In genomic region chr12:39930066-39930465, GRCh38 we compare ENCODE assay signal across 26 cellular contexts.
"Had no signal": no experiment of that assay in that cellular context is flagged by ENCODE, and none has a peak within 500 bp of the region (broad histone marks: within the 10 kb centered on the region; RNA-seq: fewer than 3 reads in every experiment).

No MANE protein-coding gene starts in this region.

- H3K9me3 ChIP-seq: left lung, lower lobe of right lung, neutrophil, right atrium auricular region, stomach, testis, thyroid gland, transverse colon, upper lobe of left lung, vagina had no signal

- H3K27ac ChIP-seq: left lung, lower lobe of right lung, neural progenitor cell, neutrophil, parathyroid adenoma, right atrium auricular region, skin epidermis, stomach, testis, thyroid gland, transverse colon, upper lobe of left lung, vagina had no signal

- H3K36me3 ChIP-seq: left lung, lower lobe of right lung, neural progenitor cell, neutrophil, right atrium auricular region, stomach, thyroid gland, transverse colon, upper lobe of left lung, vagina had no signal

- H3K4me1 ChIP-seq: left lung, lower lobe of right lung, neural progenitor cell, parathyroid adenoma, right atrium auricular region, testis, thyroid gland, vagina had no signal

- DNase-seq: kidney glomerular epithelial cell; left cardiac atrium; left lung; lower lobe of right lung; mammary epithelial cell; mesenchymal stem cell; naive thymus-derived CD8-positive, alpha-beta T cell; occipital lobe; stimulated activated CD4-positive, alpha-beta T cell treated with anti-CD3 and anti-CD28 coated beads, Interleukin-12 subunit alpha, Interleukin-12 subunit beta, amount 100 ng/mL, for 4 hours; stimulated activated CD4-positive, alpha-beta T cell treated with anti-CD3 and anti-CD28 coated beads, Interleukin-15, amount 100 ng/mL, for 24 hours; stimulated activated CD4-positive, alpha-beta T cell treated with anti-CD3 and anti-CD28 coated beads, Interleukin-2, amount 100 ng/mL, for 24 hours; stimulated activated CD4-positive, alpha-beta T cell treated with anti-CD3 and anti-CD28 coated beads, Interleukin-4, amount 100 ng/mL, for 1 hour; stimulated activated naive B cell treated with anti-CD40 and anti-IgM and Interleukin-4, amounts not matched to agents 10 μg/mL and 1 μg/mL and 100 μg/mL, for 72 hours; stimulated activated naive CD8-positive, alpha-beta T cell treated with anti-CD3 and anti-CD28 coated beads, Interleukin-15, Interleukin-2, amounts not matched to agents 100 U/mL and 50 U/mL, for 24 hours; stomach; testis; thyroid gland; transverse colon; upper lobe of left lung had no signal

- H3K27me3 ChIP-seq: left lung, neural progenitor cell, neutrophil, right atrium auricular region, stomach, testis, thyroid gland, transverse colon, upper lobe of left lung, vagina had no signal

- H3K4me3 ChIP-seq: left lung, lower lobe of right lung, neural progenitor cell, right atrium auricular region, skin epidermis, stomach, testis, thyroid gland, transverse colon, upper lobe of left lung, vagina had no signal

- ATAC-seq: left cardiac atrium; left lung; lower lobe of right lung; naive thymus-derived CD8-positive, alpha-beta T cell; sciatic nerve; stimulated activated naive B cell treated with anti-CD40 and anti-IgM and Interleukin-4, amounts not matched to agents 10 μg/mL and 1 μg/mL and 100 μg/mL, for 72 hours; stimulated activated naive CD8-positive, alpha-beta T cell treated with anti-CD3 and anti-CD28 coated beads, Interleukin-15, Interleukin-2, amounts not matched to agents 100 U/mL and 50 U/mL, for 24 hours had no signal
